8 cellular contexts compared by ENCODE assay signal in genomic region chr16:20901441-20902112, GRCh38. TPM values are rescaled to one million over a fixed set of nuclear protein-coding genes. Genes with fewer than 3 reads are reported as not detected.
DNase-seq lines count a peak whose midpoint lies in the region; ATAC-seq and TF ChIP-seq lines count a peak whose summit lies in the region.

No MANE protein-coding gene starts in this region.

- H3F3A ChIP-seq in DOHH2 (ENCODE audit: control insufficient read depth, insufficient read depth), result peaks cover 9% of the 10 kb centered on the region

- H3K4me3 ChIP-seq in DOHH2 (ENCODE audit: low read length) (peak overlapping the region; percentile 90), H7 (ENCODE audit: insufficient read depth, low read depth, low read length) (peak overlapping the region; percentile 88), osteoblast (ENCODE audit: insufficient read depth, low read length) (peak overlapping the region; percentile 90)

- H3K27me3 Mint-ChIP-seq in activated naive CD8-positive, alpha-beta T cell treated with anti-CD3 and anti-CD28 coated beads for 36 hours, result no peaks in the 10 kb centered on the region

- no peaks in the 10 kb centered on the region for H3K9me2 ChIP-seq in DOHH2 (replicated peaks; ENCODE audit: control insufficient read depth, low read length)

- ATAC-seq in Right ventricle myocardium inferior (peak; percentile 20), HG03095 (IDR thresholded peaks at IDR 0.05; ENCODE audit: unreplicated experiment) (no peak)

- peak overlapping the region; percentile 81 for H3K27ac ChIP-seq in DOHH2 (ENCODE audit: low read depth, low read length)
- peak overlapping the region; percentile 100 for H3K27ac ChIP-seq in osteoblast (ENCODE audit: low read depth, low read length)

- H3K4me1 Mint-ChIP-seq in activated naive CD8-positive, alpha-beta T cell treated with anti-CD3 and anti-CD28 coated beads for 36 hours, result peaks cover 66% of the 10 kb centered on the region

- H3K4me2 ChIP-seq in DOHH2 (ENCODE audit: low read length), result peak overlapping the region; percentile 82
- peak overlapping the region; percentile 85 for H3K4me2 ChIP-seq in osteoblast (ENCODE audit: insufficient read depth, low read length)

- DNase-seq in H7, result peak; percentile 57
- peak; percentile 42 for DNase-seq in NOMO-1 treated with DMSO at 0.1 percent for 48 hours (lab: John Stamatoyannopoulos, UW; ENCODE audit: unreplicated experiment)
- DNase-seq in activated naive CD8-positive, alpha-beta T cell treated with anti-CD3 and anti-CD28 coated beads for 36 hours, result peak; percentile 27
- peak; percentile 68 for DNase-seq in Right ventricle myocardium inferior (ENCODE audit: missing footprints)
- peak; percentile 57 for DNase-seq in osteoblast (ENCODE audit: insufficient read length, low spot score, missing footprints)
- DNase-seq in NCI-H1048 (lab: John Stamatoyannopoulos, UW), result no peak

- H3K27ac Mint-ChIP-seq in activated naive CD8-positive, alpha-beta T cell treated with anti-CD3 and anti-CD28 coated beads for 36 hours, result peak overlapping the region; percentile 91

- H3K27me3 ChIP-seq in DOHH2 (ENCODE audit: control insufficient read depth, low read length), result no peaks in the 10 kb centered on the region
- no peaks in the 10 kb centered on the region for H3K27me3 ChIP-seq in H7 (ENCODE audit: control insufficient read depth, insufficient read depth, low read length)
- no peaks in the 10 kb centered on the region for H3K27me3 ChIP-seq in osteoblast (ENCODE audit: insufficient read depth, low read length)

- peaks cover 11% of the 10 kb centered on the region; the same call in 1 of the 2 replicates for H4K20me1 ChIP-seq in DOHH2 (ENCODE audit: control insufficient read depth, insufficient read depth, low read depth, low read length)
- H4K20me1 ChIP-seq in osteoblast (ENCODE audit: insufficient read depth, low read length), result peaks cover 17% of the 10 kb centered on the region

- H2AFZ ChIP-seq in osteoblast (ENCODE audit: low read length), result peak overlapping the region; percentile 12

- H3K36me3 ChIP-seq in DOHH2 (ENCODE audit: control insufficient read depth, low read length) (peaks cover 17% of the 10 kb centered on the region), H7 (replicated peaks; ENCODE audit: control insufficient read depth, insufficient read depth, low read length) (no peaks in the 10 kb centered on the region; the same call in 1 of the 2 replicates), osteoblast (ENCODE audit: insufficient read depth, low read length) (peaks cover 12% of the 10 kb centered on the region)

- intact Hi-C loops in Right ventricle myocardium inferior (cut with DNase I), result loop anchor here (5.0 kb wide), 1 partner anchor 34 kb away; no protein-coding TSS in a partner anchor

- H3K9me3 ChIP-seq in DOHH2 (ENCODE audit: control insufficient read depth, insufficient read depth, low read length) (no peaks in the 10 kb centered on the region), osteoblast (ENCODE audit: low read depth, low read length) (no peaks in the 10 kb centered on the region)

- TF ChIP-seq CTCF in DOHH2 (IDR thresholded peaks at IDR 0.05; ENCODE audit: low read depth, low read length, poor library complexity, severe bottlenecking) (no peak), osteoblast (IDR thresholded peaks at IDR 0.05; ENCODE audit: extremely low read depth, low read depth, low read length) (no peak)

- peaks cover 45% of the 10 kb centered on the region for H3K36me3 Mint-ChIP-seq in activated naive CD8-positive, alpha-beta T cell treated with anti-CD3 and anti-CD28 coated beads for 36 hours

- H3K4me1 ChIP-seq in DOHH2 (ENCODE audit: control insufficient read depth, low read length) (peaks cover 53% of the 10 kb centered on the region), osteoblast (ENCODE audit: insufficient read depth, low read length) (peaks cover 67% of the 10 kb centered on the region)

- H3K4me3 Mint-ChIP-seq in activated naive CD8-positive, alpha-beta T cell treated with anti-CD3 and anti-CD28 coated beads for 36 hours, result peak overlapping the region; percentile 83

- H3K79me2 ChIP-seq in DOHH2 (ENCODE audit: control insufficient read depth, low read length) (peaks cover 82% of the 10 kb centered on the region), osteoblast (ENCODE audit: insufficient read depth, low read length) (peaks cover 64% of the 10 kb centered on the region)

- H3K9me3 Mint-ChIP-seq in activated naive CD8-positive, alpha-beta T cell treated with anti-CD3 and anti-CD28 coated beads for 36 hours, result peaks cover 3% of the 10 kb centered on the region

RNA-seq across cellular contexts. Expression of gene LYRM1, which starts 1.0 kb away (rescaled TPM):
- total RNA-seq in H7 (2014; rRNA removed; shearing (Covaris generic)), result 29.8 and 42.4 TPM in 2 replicates
- 10 to 100 TPM; 22.8 to 25.0 TPM for total RNA-seq in activated naive CD8-positive, alpha-beta T cell treated with anti-CD3 and anti-CD28 coated beads for 36 hours
- total RNA-seq in Right ventricle myocardium inferior (58.1 TPM), osteoblast (42.7 and 44.9 TPM in 2 replicates)

RNA-seq across cellular contexts. Expression of gene DCUN1D3, which starts 1.4 kb away (rescaled TPM):
- 10.4 and 11.9 TPM in 2 replicates for total RNA-seq in H7 (2014; rRNA removed; shearing (Covaris generic))
- 1 to 10 TPM; 7.7 to 8.2 TPM for total RNA-seq in activated naive CD8-positive, alpha-beta T cell treated with anti-CD3 and anti-CD28 coated beads for 36 hours
- total RNA-seq in Right ventricle myocardium inferior (15.8 TPM), osteoblast (26.2 and 33.7 TPM in 2 replicates)
